1 cellular context compared by ENCODE assay signal in the genomic region with DNA sequence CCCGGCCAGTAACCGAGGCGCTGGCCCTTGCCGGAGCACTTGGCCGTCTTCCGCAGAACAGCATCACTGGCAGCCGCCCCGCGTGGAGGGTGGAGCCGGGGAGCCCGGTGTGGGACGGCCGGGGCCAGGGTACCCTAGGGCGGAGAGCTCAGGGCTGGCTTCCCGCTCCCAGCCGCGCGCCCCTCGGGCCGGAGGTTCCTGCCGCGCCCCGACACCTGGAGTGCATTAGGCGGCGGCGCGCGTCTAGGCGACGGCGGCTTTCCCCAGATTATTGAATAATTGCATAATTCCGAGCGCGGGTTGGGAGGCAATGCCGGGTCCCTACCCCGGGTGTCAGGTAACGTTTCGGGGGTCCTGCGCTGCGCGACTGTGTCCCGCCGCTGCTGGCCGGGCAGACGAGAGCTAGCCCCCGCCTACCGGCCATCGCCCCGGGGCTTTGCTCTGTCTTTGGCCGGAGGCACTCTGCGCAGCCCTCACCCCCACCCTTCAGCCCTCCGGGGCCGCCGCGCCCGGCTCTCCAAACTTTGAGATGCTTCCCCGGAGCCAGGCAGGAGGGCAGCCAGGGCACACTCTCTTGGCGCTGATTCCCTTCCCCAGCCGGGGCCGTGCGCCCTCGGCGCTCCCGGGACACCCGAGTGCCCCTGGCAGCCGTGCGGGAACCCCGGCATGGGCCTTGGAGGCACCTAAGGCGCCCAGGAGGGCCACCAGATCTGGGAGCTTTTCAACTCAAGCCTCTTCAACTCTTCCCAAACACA.
TF ChIP-seq lines count a peak whose summit lies in the region.

No MANE protein-coding gene starts in this region.

TF ChIP-seq in H1, 55 proteins besides CTCF, POLR2A, EP300 and RAD21:
- TF ChIP-seq PHF8 (conservative IDR thresholded peaks at IDR 0.05; ENCODE audit: low read depth, low read length) (no peak), TAF1 (IDR thresholded peaks at IDR 0.05; ENCODE audit: low read depth, low read length) (no peak), CEBPB (IDR thresholded peaks at IDR 0.05; ENCODE audit: low read depth, low read length) (no peak), KDM1A (IDR thresholded peaks at IDR 0.05; ENCODE audit: borderline replicate concordance, low read length) (no peak), ASH2L (IDR thresholded peaks at IDR 0.05; ENCODE audit: low read length) (no peak), ZNF274 (IDR thresholded peaks at IDR 0.05; ENCODE audit: borderline replicate concordance, extremely low read depth, low read length) (no peak), SUZ12 (IDR thresholded peaks at IDR 0.05; ENCODE audit: low read length) (peak; percentile 85), CHD1 (IDR thresholded peaks at IDR 0.05; ENCODE audit: low read depth, low read length) (no peak), RXRA (IDR thresholded peaks at IDR 0.05; ENCODE audit: insufficient read depth, low read depth, low read length) (no peak), GTF2F1 (IDR thresholded peaks at IDR 0.05; ENCODE audit: borderline replicate concordance, low read depth, low read length) (no peak), CBX5 (IDR thresholded peaks at IDR 0.05; ENCODE audit: low read depth, low read length) (no peak), KDM4A (IDR thresholded peaks at IDR 0.05; ENCODE audit: low read depth, low read length, severe bottlenecking) (peak; percentile 20), EZH2 (IDR thresholded peaks at IDR 0.05; ENCODE audit: low read depth, low read length, severe bottlenecking) (peak; percentile 91), BCL11A (IDR thresholded peaks at IDR 0.05; ENCODE audit: low read depth in 2 of 2, low read length in 2 of 2) (no peak), CTBP2 (IDR thresholded peaks at IDR 0.05; ENCODE audit: borderline replicate concordance, insufficient read depth, insufficient read length, low read length) (peak; percentile 27), RFX5 (IDR thresholded peaks at IDR 0.05; ENCODE audit: borderline replicate concordance, low read depth, low read length) (no peak), RNF2 (IDR thresholded peaks at IDR 0.05; ENCODE audit: borderline replicate concordance, low read depth, low read length, missing control alignments, poor library complexity, severe bottlenecking) (peak; percentile 63), SIN3A (conservative IDR thresholded peaks at IDR 0.05 in 1 of 2, IDR thresholded peaks at IDR 0.05 in 1 of 2; ENCODE audit: low read depth in 1 of 2, low read length in 2 of 2) (no peak), MAFK (IDR thresholded peaks at IDR 0.05; ENCODE audit: low read depth, low read length) (no peak), SP2 (IDR thresholded peaks at IDR 0.05; ENCODE audit: low read length) (no peak), SIRT6 (IDR thresholded peaks at IDR 0.05; ENCODE audit: low read length) (no peak), GABPA (IDR thresholded peaks at IDR 0.05; ENCODE audit: borderline replicate concordance, insufficient read depth, low read length) (no peak; the same call in 1 of the 2 replicates), NANOG (IDR thresholded peaks at IDR 0.05; ENCODE audit: insufficient read depth, low read depth, low read length, poor library complexity, severe bottlenecking) (no peak), EGR1 (IDR thresholded peaks at IDR 0.05; ENCODE audit: borderline replicate concordance, low read depth, low read length) (no peak), CBX8 (IDR thresholded peaks at IDR 0.05; ENCODE audit: borderline replicate concordance, low read depth, low read length) (no peak), KDM5A (IDR thresholded peaks at IDR 0.05; ENCODE audit: low read length) (no peak), SAP30 (IDR thresholded peaks at IDR 0.05; ENCODE audit: insufficient read depth, insufficient replicate concordance, low read length) (no peak), SP4 (IDR thresholded peaks at IDR 0.05; ENCODE audit: low read length) (no peak), HDAC2 (IDR thresholded peaks at IDR 0.05; ENCODE audit: borderline replicate concordance in 1 of 2, low read depth in 2 of 2, low read length in 2 of 2) (no peak), YY1 (IDR thresholded peaks at IDR 0.05; ENCODE audit: low read depth, low read length) (no peak), BRCA1 (IDR thresholded peaks at IDR 0.05; ENCODE audit: low read depth, low read length) (no peak)
- TF ChIP-seq, protein P1, sequence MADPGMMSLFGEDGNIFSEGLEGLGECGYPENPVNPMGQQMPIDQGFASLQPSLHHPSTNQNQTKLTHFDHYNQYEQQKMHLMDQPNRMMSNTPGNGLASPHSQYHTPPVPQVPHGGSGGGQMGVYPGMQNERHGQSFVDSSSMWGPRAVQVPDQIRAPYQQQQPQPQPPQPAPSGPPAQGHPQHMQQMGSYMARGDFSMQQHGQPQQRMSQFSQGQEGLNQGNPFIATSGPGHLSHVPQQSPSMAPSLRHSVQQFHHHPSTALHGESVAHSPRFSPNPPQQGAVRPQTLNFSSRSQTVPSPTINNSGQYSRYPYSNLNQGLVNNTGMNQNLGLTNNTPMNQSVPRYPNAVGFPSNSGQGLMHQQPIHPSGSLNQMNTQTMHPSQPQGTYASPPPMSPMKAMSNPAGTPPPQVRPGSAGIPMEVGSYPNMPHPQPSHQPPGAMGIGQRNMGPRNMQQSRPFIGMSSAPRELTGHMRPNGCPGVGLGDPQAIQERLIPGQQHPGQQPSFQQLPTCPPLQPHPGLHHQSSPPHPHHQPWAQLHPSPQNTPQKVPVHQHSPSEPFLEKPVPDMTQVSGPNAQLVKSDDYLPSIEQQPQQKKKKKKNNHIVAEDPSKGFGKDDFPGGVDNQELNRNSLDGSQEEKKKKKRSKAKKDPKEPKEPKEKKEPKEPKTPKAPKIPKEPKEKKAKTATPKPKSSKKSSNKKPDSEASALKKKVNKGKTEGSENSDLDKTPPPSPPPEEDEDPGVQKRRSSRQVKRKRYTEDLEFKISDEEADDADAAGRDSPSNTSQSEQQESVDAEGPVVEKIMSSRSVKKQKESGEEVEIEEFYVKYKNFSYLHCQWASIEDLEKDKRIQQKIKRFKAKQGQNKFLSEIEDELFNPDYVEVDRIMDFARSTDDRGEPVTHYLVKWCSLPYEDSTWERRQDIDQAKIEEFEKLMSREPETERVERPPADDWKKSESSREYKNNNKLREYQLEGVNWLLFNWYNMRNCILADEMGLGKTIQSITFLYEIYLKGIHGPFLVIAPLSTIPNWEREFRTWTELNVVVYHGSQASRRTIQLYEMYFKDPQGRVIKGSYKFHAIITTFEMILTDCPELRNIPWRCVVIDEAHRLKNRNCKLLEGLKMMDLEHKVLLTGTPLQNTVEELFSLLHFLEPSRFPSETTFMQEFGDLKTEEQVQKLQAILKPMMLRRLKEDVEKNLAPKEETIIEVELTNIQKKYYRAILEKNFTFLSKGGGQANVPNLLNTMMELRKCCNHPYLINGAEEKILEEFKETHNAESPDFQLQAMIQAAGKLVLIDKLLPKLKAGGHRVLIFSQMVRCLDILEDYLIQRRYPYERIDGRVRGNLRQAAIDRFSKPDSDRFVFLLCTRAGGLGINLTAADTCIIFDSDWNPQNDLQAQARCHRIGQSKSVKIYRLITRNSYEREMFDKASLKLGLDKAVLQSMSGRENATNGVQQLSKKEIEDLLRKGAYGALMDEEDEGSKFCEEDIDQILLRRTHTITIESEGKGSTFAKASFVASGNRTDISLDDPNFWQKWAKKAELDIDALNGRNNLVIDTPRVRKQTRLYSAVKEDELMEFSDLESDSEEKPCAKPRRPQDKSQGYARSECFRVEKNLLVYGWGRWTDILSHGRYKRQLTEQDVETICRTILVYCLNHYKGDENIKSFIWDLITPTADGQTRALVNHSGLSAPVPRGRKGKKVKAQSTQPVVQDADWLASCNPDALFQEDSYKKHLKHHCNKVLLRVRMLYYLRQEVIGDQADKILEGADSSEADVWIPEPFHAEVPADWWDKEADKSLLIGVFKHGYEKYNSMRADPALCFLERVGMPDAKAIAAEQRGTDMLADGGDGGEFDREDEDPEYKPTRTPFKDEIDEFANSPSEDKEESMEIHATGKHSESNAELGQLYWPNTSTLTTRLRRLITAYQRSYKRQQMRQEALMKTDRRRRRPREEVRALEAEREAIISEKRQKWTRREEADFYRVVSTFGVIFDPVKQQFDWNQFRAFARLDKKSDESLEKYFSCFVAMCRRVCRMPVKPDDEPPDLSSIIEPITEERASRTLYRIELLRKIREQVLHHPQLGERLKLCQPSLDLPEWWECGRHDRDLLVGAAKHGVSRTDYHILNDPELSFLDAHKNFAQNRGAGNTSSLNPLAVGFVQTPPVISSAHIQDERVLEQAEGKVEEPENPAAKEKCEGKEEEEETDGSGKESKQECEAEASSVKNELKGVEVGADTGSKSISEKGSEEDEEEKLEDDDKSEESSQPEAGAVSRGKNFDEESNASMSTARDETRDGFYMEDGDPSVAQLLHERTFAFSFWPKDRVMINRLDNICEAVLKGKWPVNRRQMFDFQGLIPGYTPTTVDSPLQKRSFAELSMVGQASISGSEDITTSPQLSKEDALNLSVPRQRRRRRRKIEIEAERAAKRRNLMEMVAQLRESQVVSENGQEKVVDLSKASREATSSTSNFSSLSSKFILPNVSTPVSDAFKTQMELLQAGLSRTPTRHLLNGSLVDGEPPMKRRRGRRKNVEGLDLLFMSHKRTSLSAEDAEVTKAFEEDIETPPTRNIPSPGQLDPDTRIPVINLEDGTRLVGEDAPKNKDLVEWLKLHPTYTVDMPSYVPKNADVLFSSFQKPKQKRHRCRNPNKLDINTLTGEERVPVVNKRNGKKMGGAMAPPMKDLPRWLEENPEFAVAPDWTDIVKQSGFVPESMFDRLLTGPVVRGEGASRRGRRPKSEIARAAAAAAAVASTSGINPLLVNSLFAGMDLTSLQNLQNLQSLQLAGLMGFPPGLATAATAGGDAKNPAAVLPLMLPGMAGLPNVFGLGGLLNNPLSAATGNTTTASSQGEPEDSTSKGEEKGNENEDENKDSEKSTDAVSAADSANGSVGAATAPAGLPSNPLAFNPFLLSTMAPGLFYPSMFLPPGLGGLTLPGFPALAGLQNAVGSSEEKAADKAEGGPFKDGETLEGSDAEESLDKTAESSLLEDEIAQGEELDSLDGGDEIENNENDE (IDR thresholded peaks at IDR 0.05; ENCODE audit: insufficient replicate concordance, low read length): no peak
- TF ChIP-seq, protein P2, sequence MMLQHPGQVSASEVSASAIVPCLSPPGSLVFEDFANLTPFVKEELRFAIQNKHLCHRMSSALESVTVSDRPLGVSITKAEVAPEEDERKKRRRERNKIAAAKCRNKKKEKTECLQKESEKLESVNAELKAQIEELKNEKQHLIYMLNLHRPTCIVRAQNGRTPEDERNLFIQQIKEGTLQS (IDR thresholded peaks at IDR 0.05; ENCODE audit: insufficient read depth, low read depth, low read length): no peak
- TF ChIP-seq, protein P3, sequence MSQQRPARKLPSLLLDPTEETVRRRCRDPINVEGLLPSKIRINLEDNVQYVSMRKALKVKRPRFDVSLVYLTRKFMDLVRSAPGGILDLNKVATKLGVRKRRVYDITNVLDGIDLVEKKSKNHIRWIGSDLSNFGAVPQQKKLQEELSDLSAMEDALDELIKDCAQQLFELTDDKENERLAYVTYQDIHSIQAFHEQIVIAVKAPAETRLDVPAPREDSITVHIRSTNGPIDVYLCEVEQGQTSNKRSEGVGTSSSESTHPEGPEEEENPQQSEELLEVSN (IDR thresholded peaks at IDR 0.05): peak; percentile 34
- TF ChIP-seq, protein P4, sequence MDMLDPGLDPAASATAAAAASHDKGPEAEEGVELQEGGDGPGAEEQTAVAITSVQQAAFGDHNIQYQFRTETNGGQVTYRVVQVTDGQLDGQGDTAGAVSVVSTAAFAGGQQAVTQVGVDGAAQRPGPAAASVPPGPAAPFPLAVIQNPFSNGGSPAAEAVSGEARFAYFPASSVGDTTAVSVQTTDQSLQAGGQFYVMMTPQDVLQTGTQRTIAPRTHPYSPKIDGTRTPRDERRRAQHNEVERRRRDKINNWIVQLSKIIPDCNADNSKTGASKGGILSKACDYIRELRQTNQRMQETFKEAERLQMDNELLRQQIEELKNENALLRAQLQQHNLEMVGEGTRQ (IDR thresholded peaks at IDR 0.05; ENCODE audit: low read length): no peak
- TF ChIP-seq, protein P5, sequence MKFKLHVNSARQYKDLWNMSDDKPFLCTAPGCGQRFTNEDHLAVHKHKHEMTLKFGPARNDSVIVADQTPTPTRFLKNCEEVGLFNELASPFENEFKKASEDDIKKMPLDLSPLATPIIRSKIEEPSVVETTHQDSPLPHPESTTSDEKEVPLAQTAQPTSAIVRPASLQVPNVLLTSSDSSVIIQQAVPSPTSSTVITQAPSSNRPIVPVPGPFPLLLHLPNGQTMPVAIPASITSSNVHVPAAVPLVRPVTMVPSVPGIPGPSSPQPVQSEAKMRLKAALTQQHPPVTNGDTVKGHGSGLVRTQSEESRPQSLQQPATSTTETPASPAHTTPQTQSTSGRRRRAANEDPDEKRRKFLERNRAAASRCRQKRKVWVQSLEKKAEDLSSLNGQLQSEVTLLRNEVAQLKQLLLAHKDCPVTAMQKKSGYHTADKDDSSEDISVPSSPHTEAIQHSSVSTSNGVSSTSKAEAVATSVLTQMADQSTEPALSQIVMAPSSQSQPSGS (IDR thresholded peaks at IDR 0.05; ENCODE audit: low read length): no peak
